ENCODE assay signal across 8 cellular contexts in the genomic region with DNA sequence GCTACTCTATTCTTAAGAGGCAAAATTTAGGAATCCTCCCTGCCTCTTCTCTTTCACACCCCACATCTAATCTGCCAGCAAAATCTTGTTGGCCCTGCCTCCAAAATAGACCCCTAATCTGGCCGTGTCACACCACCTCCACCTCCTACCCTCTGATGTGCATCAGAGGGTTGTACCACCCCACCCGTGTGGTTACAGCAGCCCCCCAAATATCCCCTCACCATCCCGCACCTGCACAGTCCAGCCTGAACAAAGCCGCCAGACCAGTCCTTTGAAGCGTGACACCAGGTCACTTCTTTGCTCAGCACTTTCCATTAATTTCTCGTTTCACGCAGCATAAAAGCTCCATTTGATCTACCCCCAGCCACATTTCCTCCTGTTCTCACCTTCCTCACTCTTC. TPM values are rescaled to one million over a fixed set of nuclear protein-coding genes. Genes with fewer than 3 reads are reported as not detected.
DNase-seq lines count a peak whose midpoint lies in the region; ATAC-seq lines count a peak whose summit lies in the region.

No MANE protein-coding gene starts in this region.

- intact Hi-C loops in activated CD4-positive, alpha-beta T cell treated with anti-CD3 and anti-CD28 coated beads, Interleukin-2, amount 10 ng/mL, durations not matched to agents 24 days and 14 days (cut with micrococcal nuclease) = loop anchor here (5.0 to 10.0 kb wide), 3 partner anchors 42 to 641 kb away; a partner anchor contains a TSS

- peaks cover 4% of the 10 kb centered on the region for H3K27me3 Mint-ChIP-seq in activated CD4-positive, alpha-beta T cell treated with anti-CD3 and anti-CD28 coated beads, Interleukin-2, amount 10 ng/mL, durations not matched to agents 24 days and 14 days
- no peaks in the 10 kb centered on the region for H3K27me3 Mint-ChIP-seq in activated T-helper 17 cell treated with anti-CD3 and anti-CD28 coated beads, Interleukin-2, amount 50 U/mL, for 72 hours
- no peaks in the 10 kb centered on the region for H3K27me3 Mint-ChIP-seq in stimulated activated naive CD8-positive, alpha-beta T cell treated with anti-CD3 and anti-CD28 coated beads, Interleukin-15, amount 100 ng/mL, for 72 hours

- peaks cover 21% of the 10 kb centered on the region for H3K36me3 Mint-ChIP-seq in activated CD4-positive, alpha-beta T cell treated with anti-CD3 and anti-CD28 coated beads, Interleukin-2, amount 10 ng/mL, durations not matched to agents 24 days and 14 days (ENCODE audit: low read depth)
- H3K36me3 Mint-ChIP-seq in activated T-helper 17 cell treated with anti-CD3 and anti-CD28 coated beads, Interleukin-2, amount 50 U/mL, for 72 hours (ENCODE audit: low read depth) = peaks cover 30% of the 10 kb centered on the region

- H3K9me3 Mint-ChIP-seq in activated CD4-positive, alpha-beta T cell treated with anti-CD3 and anti-CD28 coated beads, Interleukin-2, amount 10 ng/mL, durations not matched to agents 24 days and 14 days = no peaks in the 10 kb centered on the region
- H3K9me3 Mint-ChIP-seq in activated T-helper 17 cell treated with anti-CD3 and anti-CD28 coated beads, Interleukin-2, amount 50 U/mL, for 72 hours = no peaks in the 10 kb centered on the region
- H3K9me3 Mint-ChIP-seq in stimulated activated naive CD8-positive, alpha-beta T cell treated with anti-CD3 and anti-CD28 coated beads, Interleukin-15, amount 100 ng/mL, for 72 hours = no peaks in the 10 kb centered on the region

- peak overlapping the region; percentile 85 for H3K27ac ChIP-seq in layer of hippocampus (ENCODE audit: low read depth, low read length)

- H3K4me3 Mint-ChIP-seq in activated CD4-positive, alpha-beta T cell treated with anti-CD3 and anti-CD28 coated beads, Interleukin-2, amount 10 ng/mL, durations not matched to agents 24 days and 14 days = peak overlapping the region; percentile 95
- H3K4me3 Mint-ChIP-seq in activated T-helper 17 cell treated with anti-CD3 and anti-CD28 coated beads, Interleukin-2, amount 50 U/mL, for 72 hours = peak overlapping the region; percentile 94
- H3K4me3 Mint-ChIP-seq in stimulated activated naive CD8-positive, alpha-beta T cell treated with anti-CD3 and anti-CD28 coated beads, Interleukin-15, amount 100 ng/mL, for 72 hours = peak overlapping the region; percentile 20 to 75

- ATAC-seq in activated T-helper 17 cell treated with anti-CD3 and anti-CD28 coated beads, Interleukin-2, amount 50 U/mL, for 72 hours (replicated peaks) = no peak
- ATAC-seq in stimulated activated naive CD8-positive, alpha-beta T cell treated with anti-CD3 and anti-CD28 coated beads, Interleukin-15, amount 100 ng/mL, for 72 hours = no peak
- ATAC-seq in GM21528 (IDR thresholded peaks at IDR 0.05; ENCODE audit: low FRiP score, unreplicated experiment) (no peak), HG03108 (IDR thresholded peaks at IDR 0.05; ENCODE audit: unreplicated experiment) (no peak)

- peaks cover 45% of the 10 kb centered on the region for H3K4me1 Mint-ChIP-seq in activated CD4-positive, alpha-beta T cell treated with anti-CD3 and anti-CD28 coated beads, Interleukin-2, amount 10 ng/mL, durations not matched to agents 24 days and 14 days
- H3K4me1 Mint-ChIP-seq in activated T-helper 17 cell treated with anti-CD3 and anti-CD28 coated beads, Interleukin-2, amount 50 U/mL, for 72 hours = peaks cover 39% of the 10 kb centered on the region
- peaks cover 55% of the 10 kb centered on the region for H3K4me1 Mint-ChIP-seq in stimulated activated naive CD8-positive, alpha-beta T cell treated with anti-CD3 and anti-CD28 coated beads, Interleukin-15, amount 100 ng/mL, for 72 hours

- H3K27me3 ChIP-seq in layer of hippocampus (ENCODE audit: control insufficient read depth, insufficient read depth, low read length) = no peaks in the 10 kb centered on the region

- no peak for DNase-seq in activated CD4-positive, alpha-beta T cell treated with anti-CD3 and anti-CD28 coated beads, Interleukin-2, amount 10 ng/mL, durations not matched to agents 24 days and 14 days
- no peak for DNase-seq in activated CD4-positive, alpha-beta T cell treated with anti-CD3 and anti-CD28 coated beads for 4 hours
- no peak for DNase-seq in stimulated activated naive CD8-positive, alpha-beta T cell treated with anti-CD3 and anti-CD28 coated beads, Interleukin-15, amount 100 ng/mL, for 72 hours
- DNase-seq in HuH-7.5 (ENCODE audit: low spot score) = no peak

- peak overlapping the region; percentile 85 for H3K27ac Mint-ChIP-seq in activated CD4-positive, alpha-beta T cell treated with anti-CD3 and anti-CD28 coated beads, Interleukin-2, amount 10 ng/mL, durations not matched to agents 24 days and 14 days
- H3K27ac Mint-ChIP-seq in activated T-helper 17 cell treated with anti-CD3 and anti-CD28 coated beads, Interleukin-2, amount 50 U/mL, for 72 hours = peak overlapping the region; percentile 82
- peak overlapping the region in 1 of 2 donors; percentile 77 for H3K27ac Mint-ChIP-seq in stimulated activated naive CD8-positive, alpha-beta T cell treated with anti-CD3 and anti-CD28 coated beads, Interleukin-15, amount 100 ng/mL, for 72 hours

RNA-seq across cellular contexts. Expression of a gene that starts 0.8 kb away (rescaled TPM):
- total RNA-seq in activated CD4-positive, alpha-beta T cell treated with anti-CD3 and anti-CD28 coated beads, Interleukin-2, amount 10 ng/mL, durations not matched to agents 24 days and 14 days = 98.9 and 105 TPM in 2 replicates
- 100 to 1,000 TPM in 1 of 2 donors, 10 to 100 TPM in 1; 97.5 to 108 TPM for total RNA-seq in activated T-helper 17 cell treated with anti-CD3 and anti-CD28 coated beads, Interleukin-2, amount 50 U/mL, for 72 hours
